In the genomic region with DNA sequence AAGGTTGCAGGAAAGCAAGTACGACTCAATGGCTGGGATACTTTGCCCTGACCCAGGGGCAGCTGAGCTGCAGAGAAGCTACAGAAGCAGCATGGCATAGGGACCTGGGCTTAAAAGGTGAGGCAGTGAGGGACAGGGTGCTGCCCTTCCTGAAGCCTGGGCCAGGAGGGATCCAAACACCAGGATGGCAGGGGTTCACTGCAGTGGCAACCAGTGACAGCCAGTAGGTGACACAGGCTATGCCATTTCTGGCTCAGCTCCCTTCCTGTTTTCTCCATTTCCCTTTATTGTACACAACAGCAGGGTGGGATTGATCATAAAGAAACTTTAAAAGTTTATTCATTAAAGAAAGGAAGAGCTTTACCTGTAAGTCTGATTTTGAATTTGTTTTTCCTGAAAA, we compare ENCODE assay signal across 17 cellular contexts. TPM values are rescaled to one million over a fixed set of nuclear protein-coding genes. Genes with fewer than 3 reads are reported as not detected.
DNase-seq lines count a peak whose midpoint lies in the region; ATAC-seq, FAIRE-seq and TF ChIP-seq lines count a peak whose summit lies in the region.
"Had no signal": no experiment of that assay in that cellular context is flagged by ENCODE, and none has a peak within 500 bp of the region (broad histone marks: within the 10 kb centered on the region; RNA-seq: fewer than 3 reads in every experiment).

No MANE protein-coding gene starts in this region.

- TF ChIP-seq CTCF in OCI-LY3 (IDR thresholded peaks at IDR 0.05; ENCODE audit: low read depth, low read length): no peak
- TF ChIP-seq CTCF in activated CD8-positive, alpha-beta T cell treated with anti-CD3 and anti-CD28 coated beads for 36 hours (IDR thresholded peaks at IDR 0.05): no peak

- H3K4me2 ChIP-seq in OCI-LY3 (ENCODE audit: low read length): peak overlapping the region; percentile 92

- no peak overlapping the region for H3K9ac ChIP-seq in OCI-LY3 (ENCODE audit: low read length)

- peaks cover 51% of the 10 kb centered on the region for H3K4me1 ChIP-seq in OCI-LY3 (ENCODE audit: low read length)

- H3K27ac ChIP-seq in OCI-LY3 (ENCODE audit: low read length) (no peak overlapping the region), substantia nigra (ENCODE audit: low read depth, low read length, poor library complexity, severe bottlenecking) (peak overlapping the region; percentile 89)
- H3K27ac ChIP-seq: SJSA1 had no signal

- no peaks in the 10 kb centered on the region for H4K20me1 ChIP-seq in OCI-LY3 (ENCODE audit: insufficient read depth, low read length)

- H3K4me3 Mint-ChIP-seq in activated CD8-positive, alpha-beta T cell treated with anti-CD3 and anti-CD28 coated beads for 36 hours: no peak overlapping the region
- H3K4me3 Mint-ChIP-seq: CD8-positive, alpha-beta memory T cell had no signal

- H3K36me3 ChIP-seq in OCI-LY3 (replicated peaks; ENCODE audit: low read depth, low read length): no peaks in the 10 kb centered on the region
- H3K36me3 ChIP-seq: SJSA1 had no signal

- H3K27ac Mint-ChIP-seq in activated CD8-positive, alpha-beta T cell treated with anti-CD3 and anti-CD28 coated beads for 36 hours: no peak overlapping the region

- POLR2A ChIA-PET in activated CD8-positive, alpha-beta T cell treated with anti-CD3 and anti-CD28 coated beads for 36 hours (lab: Charles Lee): interaction anchor here (0.9 kb wide), 1 partner anchor 88 kb away, joined by 3 read pairs; no protein-coding TSS in a partner anchor

- intact Hi-C loops in left ventricle myocardium superior (cut with micrococcal nuclease): no loop called here
- intact Hi-C loops in activated CD8-positive, alpha-beta T cell treated with anti-CD3 and anti-CD28 coated beads for 36 hours (cut with micrococcal nuclease): no loop called here

- no peaks in the 10 kb centered on the region for H3K36me3 Mint-ChIP-seq in activated CD8-positive, alpha-beta T cell treated with anti-CD3 and anti-CD28 coated beads for 36 hours (ENCODE audit: low read depth)

- TF ChIP-seq POLR2A in GM12892 (IDR thresholded peaks at IDR 0.05; ENCODE audit: low read depth, low read length): no peak

- H3K79me2 ChIP-seq in OCI-LY3 (ENCODE audit: low read length): no peaks in the 10 kb centered on the region

- no peak overlapping the region for H2AFZ ChIP-seq in OCI-LY3 (ENCODE audit: low read depth, low read length)

- no peaks in the 10 kb centered on the region for H3K9me3 Mint-ChIP-seq in activated CD8-positive, alpha-beta T cell treated with anti-CD3 and anti-CD28 coated beads for 36 hours
- H3K9me3 Mint-ChIP-seq: CD8-positive, alpha-beta memory T cell had no signal

- FAIRE-seq in GM12892 (lab: Jason Lieb, UNC): peak; percentile 17
- FAIRE-seq: H1 had no signal

- no peak overlapping the region for H3K4me3 ChIP-seq in OCI-LY3 (ENCODE audit: low read length)
- H3K4me3 ChIP-seq: GM12878, SJSA1 had no signal

- H3K9me3 ChIP-seq in OCI-LY3 (ENCODE audit: insufficient read depth, low read length): no peaks in the 10 kb centered on the region
- H3K9me3 ChIP-seq: SJSA1 had no signal

- peak; percentile 39 for ATAC-seq in left ventricle myocardium superior
- ATAC-seq in GM18870 (IDR thresholded peaks at IDR 0.05; ENCODE audit: unreplicated experiment): no peak
- no peak for ATAC-seq in activated CD8-positive, alpha-beta T cell treated with anti-CD3 and anti-CD28 coated beads for 36 hours

- no peaks in the 10 kb centered on the region for H3K4me1 Mint-ChIP-seq in activated CD8-positive, alpha-beta T cell treated with anti-CD3 and anti-CD28 coated beads for 36 hours (ENCODE audit: low read depth)
- H3K4me1 Mint-ChIP-seq: CD8-positive, alpha-beta memory T cell had no signal

- CTCF ChIA-PET in activated CD8-positive, alpha-beta T cell treated with anti-CD3 and anti-CD28 coated beads for 36 hours (lab: Charles Lee): interaction anchor here (4.3 kb wide), 1 partner anchor 11 kb away, joined by 19 read pairs; no protein-coding TSS in a partner anchor

- no peak for DNase-seq in GM12892 (ENCODE audit: insufficient read length)
- no peak for DNase-seq in left ventricle myocardium superior
- peak in 3 of 49 donors; percentile 2 to 29 (median 15) for DNase-seq in substantia nigra (lab: John Stamatoyannopoulos, UW)
- DNase-seq in activated CD4-positive, alpha-beta T cell treated with anti-CD3 and anti-CD28 coated beads for 48 hours: no peak
- no peak for DNase-seq in activated CD8-positive, alpha-beta T cell treated with anti-CD3 and anti-CD28 coated beads for 36 hours
- DNase-seq: CD8-positive, alpha-beta memory T cell; DMS53; EL; NCI-H1436; NCI-H1930; NCI-H345; NCI-H524 treated with DMSO at 0.1 percent for 48 hours had no signal

- H3K27me3 ChIP-seq in OCI-LY3 (ENCODE audit: low read depth, low read length): peaks cover 20% of the 10 kb centered on the region
- H3K27me3 ChIP-seq: SJSA1 had no signal

- peaks cover 8% of the 10 kb centered on the region for H3K27me3 Mint-ChIP-seq in activated CD8-positive, alpha-beta T cell treated with anti-CD3 and anti-CD28 coated beads for 36 hours

RNA-seq across cellular contexts. Expression of gene CABYR, which starts 48.8 kb away (rescaled TPM):
- polyA plus RNA-seq in GM12892 (2012; ENCODE audit: missing spikeins): 1.5 TPM
- total RNA-seq in left ventricle myocardium superior: not detected
- 1 to 10 TPM; 1.3 to 2.1 TPM for total RNA-seq in activated CD8-positive, alpha-beta T cell treated with anti-CD3 and anti-CD28 coated beads for 36 hours
